Comparison of ENCODE assay signal across 8 cellular contexts in the genomic region with DNA sequence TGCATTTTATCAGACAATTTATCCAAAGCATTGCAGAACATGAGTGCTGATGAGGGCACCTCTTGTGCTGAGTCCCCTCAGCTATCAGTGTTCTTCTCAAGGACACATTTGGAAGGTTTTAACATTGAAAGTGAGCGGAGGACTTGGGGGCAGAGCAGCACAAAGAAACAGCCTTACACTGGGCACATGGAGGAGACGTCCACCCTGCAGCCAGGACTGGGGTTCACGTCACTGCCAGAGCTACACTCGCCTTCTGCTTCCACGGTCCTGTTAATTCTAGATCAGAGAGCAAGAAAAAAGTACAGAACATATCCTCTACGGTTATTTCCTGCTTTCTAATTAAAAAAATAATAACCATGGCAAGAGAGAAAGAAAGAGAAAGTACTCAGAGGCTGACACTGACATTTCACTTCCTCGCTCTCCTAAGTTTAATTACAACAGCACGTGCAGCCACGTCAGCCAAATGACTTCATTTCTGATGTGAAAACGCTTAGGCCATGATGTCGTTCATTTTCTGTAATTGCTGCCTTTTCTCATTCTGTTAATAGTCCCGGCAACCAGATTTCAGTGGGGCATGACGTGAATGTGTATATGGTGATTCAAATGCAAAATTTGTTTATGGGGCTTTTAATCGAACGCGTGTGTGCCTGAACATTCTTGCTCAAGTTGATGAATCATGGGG. TPM values are rescaled to one million over a fixed set of nuclear protein-coding genes. Genes with fewer than 3 reads are reported as not detected.
DNase-seq lines count a peak whose midpoint lies in the region; ATAC-seq and TF ChIP-seq lines count a peak whose summit lies in the region.

No MANE protein-coding gene starts in this region.

- no peaks in the 10 kb centered on the region for H3K27me3 Mint-ChIP-seq in activated CD8-positive, alpha-beta T cell treated with anti-CD3 and anti-CD28 coated beads, Interleukin-2, amount 10 ng/mL, durations not matched to agents 7 days and 5 days (ENCODE audit: low read depth)

- no peaks in the 10 kb centered on the region for H3K36me3 ChIP-seq in prostate gland

- peak; percentile 44 for ATAC-seq in HG03060 (IDR thresholded peaks at IDR 0.05; ENCODE audit: low read depth, unreplicated experiment)
- peak; percentile 35 for ATAC-seq in activated CD8-positive, alpha-beta T cell treated with anti-CD3 and anti-CD28 coated beads, Interleukin-2, amount 10 ng/mL, durations not matched to agents 7 days and 5 days
- peak; percentile 45 for ATAC-seq in Right ventricle myocardium superior (ENCODE audit: poor library complexity)

- peak; percentile 41 for DNase-seq in Daoy (ENCODE audit: low read depth)
- peak; percentile 62 for DNase-seq in activated CD8-positive, alpha-beta T cell treated with anti-CD3 and anti-CD28 coated beads, Interleukin-2, amount 10 ng/mL, durations not matched to agents 7 days and 5 days
- no peak for DNase-seq in Right ventricle myocardium superior
- peak; percentile 28 for DNase-seq in stromal cell of bone marrow (ENCODE audit: low read depth)
- no peak for DNase-seq in prostate gland (ENCODE audit: low spot score)
- DNase-seq in NCI-H524 treated with DMSO at 0.1 percent for 48 hours (lab: John Stamatoyannopoulos, UW) = no peak
- DNase-seq in KG1 (lab: John Stamatoyannopoulos, UW) = no peak

- no peak overlapping the region for H3K27ac ChIP-seq in prostate gland

- H3K4me1 ChIP-seq in prostate gland (replicated peaks) = no peaks in the 10 kb centered on the region

- TF ChIP-seq CTCF in prostate gland (IDR thresholded peaks at IDR 0.05) = no peak

- no peaks in the 10 kb centered on the region for H3K9me3 ChIP-seq in prostate gland

- H3K4me1 Mint-ChIP-seq in activated CD8-positive, alpha-beta T cell treated with anti-CD3 and anti-CD28 coated beads, Interleukin-2, amount 10 ng/mL, durations not matched to agents 7 days and 5 days (ENCODE audit: low read depth) = peaks cover 10% of the 10 kb centered on the region

- TF ChIP-seq POLR2A in prostate gland (IDR thresholded peaks at IDR 0.05) = no peak

- POLR2A ChIA-PET in activated CD8-positive, alpha-beta T cell treated with anti-CD3 and anti-CD28 coated beads, Interleukin-2, amount 10 ng/mL, durations not matched to agents 7 days and 5 days (lab: Charles Lee) = interaction anchor here (0.6 kb wide), 1 partner anchor 59 kb away, joined by 3 read pairs; no protein-coding TSS in a partner anchor

- H3K36me3 Mint-ChIP-seq in activated CD8-positive, alpha-beta T cell treated with anti-CD3 and anti-CD28 coated beads, Interleukin-2, amount 10 ng/mL, durations not matched to agents 7 days and 5 days (ENCODE audit: low read depth) = no peaks in the 10 kb centered on the region

- H3K4me3 Mint-ChIP-seq in activated CD8-positive, alpha-beta T cell treated with anti-CD3 and anti-CD28 coated beads, Interleukin-2, amount 10 ng/mL, durations not matched to agents 7 days and 5 days = peak overlapping the region; percentile 56

- intact Hi-C loops in Right ventricle myocardium superior (cut with DNase I) = no loop called here
- intact Hi-C loops in prostate gland (cut with DNase I) = no loop called here

- no peaks in the 10 kb centered on the region for H3K9me3 Mint-ChIP-seq in activated CD8-positive, alpha-beta T cell treated with anti-CD3 and anti-CD28 coated beads, Interleukin-2, amount 10 ng/mL, durations not matched to agents 7 days and 5 days (ENCODE audit: insufficient read depth)

- no peak overlapping the region for H3K4me3 ChIP-seq in prostate gland

- H3K27ac Mint-ChIP-seq in activated CD8-positive, alpha-beta T cell treated with anti-CD3 and anti-CD28 coated beads, Interleukin-2, amount 10 ng/mL, durations not matched to agents 7 days and 5 days = peak overlapping the region; percentile 52

- CTCF ChIA-PET in activated CD8-positive, alpha-beta T cell treated with anti-CD3 and anti-CD28 coated beads, Interleukin-2, amount 10 ng/mL, durations not matched to agents 7 days and 5 days (lab: Charles Lee) = interaction anchor here (0.8 to 3.6 kb wide), 3 partner anchors 11 to 113 kb away, joined by 3 to 19 read pairs (median 3); no protein-coding TSS in a partner anchor

- H3K27me3 ChIP-seq in prostate gland (replicated peaks; ENCODE audit: insufficient read depth) = no peaks in the 10 kb centered on the region

- WGBS in prostate gland = 49% methylated on average over 16 of the region's 16 CpGs

RNA-seq across cellular contexts. Expression of a gene that starts 5.1 kb away (rescaled TPM):
- not detected in 2 replicates for total RNA-seq in Daoy (2014; rRNA removed; shearing (Covaris generic))
- not detected for total RNA-seq in activated CD8-positive, alpha-beta T cell treated with anti-CD3 and anti-CD28 coated beads, Interleukin-2, amount 10 ng/mL, durations not matched to agents 7 days and 5 days
- not detected for total RNA-seq in Right ventricle myocardium superior
- 100 to 1,000 TPM in 1 of 2 donors, not detected in 1; 589 TPM for total RNA-seq in prostate gland

RNA-seq across cellular contexts. Expression of a gene that starts 40.6 kb away (rescaled TPM):
- total RNA-seq in Daoy (2014; rRNA removed; shearing (Covaris generic)) = 54.9 and 64.8 TPM in 2 replicates
- total RNA-seq in activated CD8-positive, alpha-beta T cell treated with anti-CD3 and anti-CD28 coated beads, Interleukin-2, amount 10 ng/mL, durations not matched to agents 7 days and 5 days = 10 to 100 TPM; 41.8 to 42.6 TPM
- 115 TPM for total RNA-seq in Right ventricle myocardium superior
- total RNA-seq in prostate gland = 100 to 1,000 TPM; 115 to 269 TPM

Comparison
In these comparisons a context has a peak if more than half of its experiments do, and no peak if none do; other contexts are left out.
1. DNase-seq: peak in Daoy (single experiment), activated CD8-positive, alpha-beta T cell treated with anti-CD3 and anti-CD28 coated beads, Interleukin-2, amount 10 ng/mL, durations not matched to agents 7 days and 5 days (single experiment) and stromal cell of bone marrow (single experiment); none in Right ventricle myocardium superior (single experiment), prostate gland (single experiment), NCI-H524 treated with DMSO at 0.1 percent for 48 hours (single experiment) and KG1 (single experiment).
2. Peak in every context shown above with its lines, with median percentiles within 50 percentile points of each other: ATAC-seq.